Comparison of ENCODE assay signal across 26 cellular contexts in the genomic region with DNA sequence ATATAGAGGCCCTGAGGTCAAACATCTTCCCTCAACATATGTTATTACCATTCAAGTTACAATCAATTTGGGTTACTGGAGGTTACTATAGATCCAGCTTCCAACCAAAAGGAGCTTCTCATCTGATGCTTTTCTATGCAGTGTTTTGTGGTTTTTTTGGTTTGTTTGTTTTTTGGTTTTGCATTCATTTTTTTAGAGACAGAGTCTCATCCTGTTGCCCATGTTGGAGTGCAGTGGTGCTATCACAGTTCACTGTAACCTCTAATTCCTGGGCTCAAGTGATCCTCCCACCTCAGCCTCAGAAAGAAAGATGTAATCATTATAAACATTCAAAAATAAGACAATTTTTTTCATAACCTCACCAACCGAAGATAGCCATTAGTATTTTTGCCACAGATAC.
DNase-seq lines count a peak whose midpoint lies in the region; ATAC-seq, FAIRE-seq and TF ChIP-seq lines count a peak whose summit lies in the region.
"Had no signal": no experiment of that assay in that cellular context is flagged by ENCODE, and none has a peak within 500 bp of the region (broad histone marks: within the 10 kb centered on the region; RNA-seq: fewer than 3 reads in every experiment).

No MANE protein-coding gene starts in this region.

- H3K9ac ChIP-seq in DND-41 (ENCODE audit: low read depth, low read length) (no peak overlapping the region), GM12878 (ENCODE audit: control insufficient read depth, insufficient read depth, low read length) (no peak overlapping the region)
- H3K9ac ChIP-seq: BLaER1 had no signal

- no peak for TF ChIP-seq EP300 in GM12878 (IDR thresholded peaks at IDR 0.05; ENCODE audit: borderline replicate concordance in 1 of 2, control insufficient read depth in 1 of 2, low read depth in 2 of 2, low read length in 2 of 2)

- H2AFZ ChIP-seq in DND-41 (ENCODE audit: low read depth, low read length) (no peak overlapping the region), GM12878 (ENCODE audit: control insufficient read depth, low read depth, low read length) (no peak overlapping the region)

- H3K36me3 ChIP-seq in DND-41 (ENCODE audit: insufficient read depth, low read length) = no peaks in the 10 kb centered on the region
- no peaks in the 10 kb centered on the region for H3K36me3 ChIP-seq in GM12878 (ENCODE audit: control insufficient read depth in 2 of 2, insufficient read depth in 2 of 2, low read length in 1 of 2)
- H3K36me3 ChIP-seq: BE2C, BLaER1 had no signal

- ATAC-seq in DND-41 (ENCODE audit: insufficient read depth, low read depth) = peak; percentile 64
- ATAC-seq in GM12878 = no peak
- ATAC-seq in right cardiac atrium = no peak
- ATAC-seq in stimulated activated memory B cell treated with anti-CD40 and anti-IgM and Interleukin-4, amounts not matched to agents 10 μg/mL and 1 μg/mL and 100 μg/mL, for 72 hours = no peak

- H3K4me3 Mint-ChIP-seq in activated T-helper 2 cell treated with anti-CD3 and anti-CD28 coated beads, Interferon-gamma antibody, Interleukin-2, Interleukin-4, amounts not matched to agents 10 μg/mL and 5 μg/mL and 100 μg/mL, durations not matched to agents 14 hours and 24 hours and 36 hours (ENCODE audit: low read depth) = no peak overlapping the region
- H3K4me3 Mint-ChIP-seq in stimulated activated memory B cell treated with anti-CD40 and anti-IgM and Interleukin-4, amounts not matched to agents 10 μg/mL and 1 μg/mL and 100 μg/mL, for 72 hours = no peak overlapping the region
- H3K4me3 Mint-ChIP-seq: CD14-positive monocyte; CD4-positive, alpha-beta memory T cell; CD4-positive, CD25-positive, alpha-beta regulatory T cell; CD8-positive, alpha-beta memory T cell had no signal

- POLR2A ChIA-PET in GM12878 (lab: Charles Lee) = no interaction called here

- TF ChIP-seq POLR2A in GM12878 (IDR thresholded peaks at IDR 0.05; ENCODE audit: low read depth, low read length) = no peak

- H3K36me3 Mint-ChIP-seq in activated T-helper 2 cell treated with anti-CD3 and anti-CD28 coated beads, Interferon-gamma antibody, Interleukin-2, Interleukin-4, amounts not matched to agents 10 μg/mL and 5 μg/mL and 100 μg/mL, durations not matched to agents 14 hours and 24 hours and 36 hours (ENCODE audit: low read depth) = no peaks in the 10 kb centered on the region
- no peaks in the 10 kb centered on the region for H3K36me3 Mint-ChIP-seq in stimulated activated memory B cell treated with anti-CD40 and anti-IgM and Interleukin-4, amounts not matched to agents 10 μg/mL and 1 μg/mL and 100 μg/mL, for 72 hours
- H3K36me3 Mint-ChIP-seq: CD14-positive monocyte; CD4-positive, alpha-beta memory T cell; CD4-positive, CD25-positive, alpha-beta regulatory T cell; CD8-positive, alpha-beta memory T cell had no signal

- BruUV-seq in GM12878 (replicated peaks; lab: Mats Ljungman, UMichigan) = no TSS peak

- DNase-seq in DND-41 (no peak), GM12878 (ENCODE audit: low read depth, low spot score) (no peak), right cardiac atrium (no peak), mesenteric fat pad (ENCODE audit: low spot score) (no peak)
- peak; percentile 37 for DNase-seq in Jurkat, Clone E6-1 (ENCODE audit: low read depth, low spot score)
- DNase-seq in activated T-helper 2 cell treated with anti-CD3 and anti-CD28 coated beads, Interferon-gamma antibody, Interleukin-2, Interleukin-4, amounts not matched to agents 10 μg/mL and 5 μg/mL and 100 μg/mL, durations not matched to agents 14 hours and 24 hours and 36 hours (ENCODE audit: low spot score) = no peak
- DNase-seq: 8988T; ACHN; BE2C; C1 segment of cervical spinal cord; CD4-positive, alpha-beta memory T cell; CD4-positive, CD25-positive, alpha-beta regulatory T cell; CD8-positive, alpha-beta memory T cell; COR-L47; DMS 273 treated with DMSO at 0.1 percent for 48 hours; DMS153; DMS53; DMS79; GF-D8 had no signal

- in situ Hi-C loops in GM12878 (cut with MboI) = no loop called here

- TF ChIP-seq CTCF in DND-41 (IDR thresholded peaks at IDR 0.05; ENCODE audit: borderline replicate concordance, extremely low read depth, low read length, poor library complexity, severe bottlenecking) = no peak
- TF ChIP-seq CTCF in GM12878 (IDR thresholded peaks at IDR 0.05 in 2 of 3, conservative IDR thresholded peaks at IDR 0.05 in 1 of 3; ENCODE audit: control insufficient read depth in 2 of 3, extremely low read depth in 1 of 3, insufficient read depth in 1 of 3, low read depth in 3 of 3, low read length in 3 of 3) = no peak

- peaks cover 14% of the 10 kb centered on the region for H3K4me1 Mint-ChIP-seq in activated T-helper 2 cell treated with anti-CD3 and anti-CD28 coated beads, Interferon-gamma antibody, Interleukin-2, Interleukin-4, amounts not matched to agents 10 μg/mL and 5 μg/mL and 100 μg/mL, durations not matched to agents 14 hours and 24 hours and 36 hours (ENCODE audit: low read depth)
- H3K4me1 Mint-ChIP-seq in stimulated activated memory B cell treated with anti-CD40 and anti-IgM and Interleukin-4, amounts not matched to agents 10 μg/mL and 1 μg/mL and 100 μg/mL, for 72 hours = no peaks in the 10 kb centered on the region
- H3K4me1 Mint-ChIP-seq: CD14-positive monocyte; CD4-positive, alpha-beta memory T cell; CD4-positive, CD25-positive, alpha-beta regulatory T cell had no signal

- WGBS in GM12878 (ENCODE audit: insufficient coverage, insufficient replicate concordance, low lambda C conversion rate, missing lambda C conversion rate) = 0% methylated on average over 1 of the region's 1 CpG
- WGBS in right cardiac atrium = 90% methylated on average over 1 of the region's 1 CpG

- H3K9me3 Mint-ChIP-seq in activated T-helper 2 cell treated with anti-CD3 and anti-CD28 coated beads, Interferon-gamma antibody, Interleukin-2, Interleukin-4, amounts not matched to agents 10 μg/mL and 5 μg/mL and 100 μg/mL, durations not matched to agents 14 hours and 24 hours and 36 hours = no peaks in the 10 kb centered on the region
- no peaks in the 10 kb centered on the region for H3K9me3 Mint-ChIP-seq in stimulated activated memory B cell treated with anti-CD40 and anti-IgM and Interleukin-4, amounts not matched to agents 10 μg/mL and 1 μg/mL and 100 μg/mL, for 72 hours
- H3K9me3 Mint-ChIP-seq: CD4-positive, alpha-beta memory T cell; CD4-positive, CD25-positive, alpha-beta regulatory T cell; CD8-positive, alpha-beta memory T cell had no signal

- H3K27me3 Mint-ChIP-seq in activated T-helper 2 cell treated with anti-CD3 and anti-CD28 coated beads, Interferon-gamma antibody, Interleukin-2, Interleukin-4, amounts not matched to agents 10 μg/mL and 5 μg/mL and 100 μg/mL, durations not matched to agents 14 hours and 24 hours and 36 hours (ENCODE audit: low read depth) = no peaks in the 10 kb centered on the region
- H3K27me3 Mint-ChIP-seq in stimulated activated memory B cell treated with anti-CD40 and anti-IgM and Interleukin-4, amounts not matched to agents 10 μg/mL and 1 μg/mL and 100 μg/mL, for 72 hours = peaks cover 4% of the 10 kb centered on the region
- H3K27me3 Mint-ChIP-seq: CD4-positive, alpha-beta memory T cell had no signal

- no peaks in the 10 kb centered on the region for H3K9me3 ChIP-seq in DND-41 (ENCODE audit: insufficient read depth, low read length, severe bottlenecking)
- no peaks in the 10 kb centered on the region for H3K9me3 ChIP-seq in GM12878 (replicated peaks; ENCODE audit: control insufficient read depth, insufficient read depth, low read length)
- H3K9me3 ChIP-seq in right cardiac atrium (ENCODE audit: control insufficient read depth, low read length) = no peaks in the 10 kb centered on the region
- H3K9me3 ChIP-seq: BE2C, BLaER1 had no signal

- no peaks in the 10 kb centered on the region for H3K27me3 ChIP-seq in DND-41 (ENCODE audit: insufficient read depth, low read length, poor library complexity)
- H3K27me3 ChIP-seq in GM12878 (replicated peaks in 1 of 2; ENCODE audit: control insufficient read depth in 2 of 2, insufficient read depth in 2 of 2, low read length in 1 of 2) = no peaks in the 10 kb centered on the region
- no peaks in the 10 kb centered on the region for H3K27me3 ChIP-seq in right cardiac atrium (ENCODE audit: control insufficient read depth, insufficient read depth)
- H3K27me3 ChIP-seq: BE2C, BLaER1 had no signal

- intact Hi-C loops in activated T-helper 2 cell treated with anti-CD3 and anti-CD28 coated beads, Interferon-gamma antibody, Interleukin-2, Interleukin-4, amounts not matched to agents 10 μg/mL and 5 μg/mL and 100 μg/mL, durations not matched to agents 14 hours and 24 hours and 36 hours (cut with micrococcal nuclease) = no loop called here
- intact Hi-C loops in GM12878 (cut with micrococcal nuclease; ENCODE audit: unreplicated experiment) = no loop called here
- intact Hi-C loops in right cardiac atrium (cut with DNase I) = no loop called here

- SMC1A ChIA-PET in GM12878 (lab: Charles Lee; ENCODE audit: uncharacterized antibody, unreplicated experiment) = interaction anchor here (1.5 kb wide), 1 partner anchor 9 kb away, joined by 5 read pairs; no protein-coding TSS in a partner anchor

- RAD21 ChIA-PET in GM12878 (lab: Charles Lee; ENCODE audit: unreplicated experiment) = no interaction called here

- H4K20me1 ChIP-seq in DND-41 (ENCODE audit: insufficient read depth, low read length) (no peaks in the 10 kb centered on the region), GM12878 (ENCODE audit: control insufficient read depth, insufficient read depth) (no peaks in the 10 kb centered on the region)
- H4K20me1 ChIP-seq: BLaER1 had no signal

- H3K4me3 ChIP-seq in DND-41 (ENCODE audit: low read depth in 1 of 2, low read length in 2 of 2) (no peak overlapping the region), GM12878 (no peak overlapping the region), right cardiac atrium (ENCODE audit: low read length) (no peak overlapping the region)
- H3K4me3 ChIP-seq in Jurkat, Clone E6-1 (ENCODE audit: low read length) = no peak overlapping the region
- H3K4me3 ChIP-seq: BLaER1 had no signal

- H3K27ac ChIP-seq in DND-41 (ENCODE audit: low read length) (no peak overlapping the region), GM12878 (ENCODE audit: control insufficient read depth, insufficient read depth) (no peak overlapping the region), right cardiac atrium (ENCODE audit: low read length) (no peak overlapping the region)
- H3K27ac ChIP-seq: BLaER1 had no signal

- no peak overlapping the region for H3K4me2 ChIP-seq in DND-41 (ENCODE audit: insufficient read depth, low read length)
- H3K4me2 ChIP-seq in GM12878 (ENCODE audit: control insufficient read depth, insufficient read depth) = no peak overlapping the region
- H3K4me2 ChIP-seq: BLaER1 had no signal

- TF ChIP-seq RAD21 in GM12878 (IDR thresholded peaks at IDR 0.05; ENCODE audit: insufficient read depth, low read depth, low read length) = no peak

- H3K79me2 ChIP-seq in DND-41 (ENCODE audit: insufficient read depth, low read length) (no peaks in the 10 kb centered on the region), GM12878 (ENCODE audit: control insufficient read depth, insufficient read depth, low read length) (no peaks in the 10 kb centered on the region)

- CTCF ChIA-PET in GM12878 (lab: Yijun Ruan, JAX) = no interaction called here

- H3K4me1 ChIP-seq in DND-41 (ENCODE audit: insufficient read depth, low read length) = no peaks in the 10 kb centered on the region
- H3K4me1 ChIP-seq in GM12878 (ENCODE audit: control insufficient read depth, insufficient read depth, low read length) = no peaks in the 10 kb centered on the region
- H3K4me1 ChIP-seq in right cardiac atrium (ENCODE audit: control insufficient read depth, insufficient read depth, low read length) = no peaks in the 10 kb centered on the region
- H3K4me1 ChIP-seq: BE2C, BLaER1 had no signal

- H3K27ac Mint-ChIP-seq in activated T-helper 2 cell treated with anti-CD3 and anti-CD28 coated beads, Interferon-gamma antibody, Interleukin-2, Interleukin-4, amounts not matched to agents 10 μg/mL and 5 μg/mL and 100 μg/mL, durations not matched to agents 14 hours and 24 hours and 36 hours = peak overlapping the region; percentile 15
- no peak overlapping the region for H3K27ac Mint-ChIP-seq in stimulated activated memory B cell treated with anti-CD40 and anti-IgM and Interleukin-4, amounts not matched to agents 10 μg/mL and 1 μg/mL and 100 μg/mL, for 72 hours
- H3K27ac Mint-ChIP-seq: CD14-positive monocyte; CD4-positive, alpha-beta memory T cell; CD4-positive, CD25-positive, alpha-beta regulatory T cell; CD8-positive, alpha-beta memory T cell had no signal

- no peak for FAIRE-seq in GM12878 (lab: Jason Lieb, UNC)
- FAIRE-seq: A204.1, G401.6, GM12892, GM18507 had no signal
